ENCODE assay signal across 7 cellular contexts in the genomic region with DNA sequence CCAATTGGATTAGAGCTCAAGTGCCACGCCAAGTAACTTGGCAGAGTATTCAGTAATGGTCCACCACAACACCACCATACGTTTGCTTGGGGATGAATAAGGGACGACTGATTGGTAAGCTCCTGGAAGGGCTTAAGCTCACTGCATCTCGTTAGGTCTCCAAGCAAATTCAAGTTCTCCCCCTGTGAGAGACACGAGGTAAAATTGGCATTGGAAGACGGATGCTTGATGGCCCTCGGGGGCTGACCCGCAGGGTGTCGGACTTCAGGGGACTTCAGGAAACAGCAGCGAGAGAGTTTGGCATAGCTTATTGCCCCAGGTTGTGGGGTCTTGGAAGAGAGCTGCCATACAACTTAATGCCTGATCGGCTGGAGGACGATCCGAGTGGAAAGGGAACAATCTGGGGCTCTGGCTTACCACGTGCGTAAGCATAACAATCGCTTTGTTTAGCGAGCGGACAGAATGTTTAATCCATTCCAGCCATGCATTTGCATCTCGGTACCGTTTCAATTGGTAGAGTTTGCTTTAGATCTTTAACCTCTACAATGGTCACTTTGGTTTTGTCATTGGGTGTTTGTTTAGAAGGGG. TPM values are rescaled to one million over a fixed set of nuclear protein-coding genes. Genes with fewer than 3 reads are reported as not detected.
DNase-seq lines count a peak whose midpoint lies in the region; ATAC-seq and TF ChIP-seq lines count a peak whose summit lies in the region.

No MANE protein-coding gene starts in this region.

- H3K4me2 ChIP-seq in neuronal stem cell (ENCODE audit: insufficient read depth, low read length, poor library complexity, severe bottlenecking): peak overlapping the region; percentile 32

- H3K36me3 ChIP-seq in neuronal stem cell (replicated peaks in 1 of 2; ENCODE audit: control insufficient read depth in 2 of 2, insufficient read depth in 2 of 2, low read length in 2 of 2): peaks cover 75 to 89% of the 10 kb centered on the region in 2 donors

- H2AK5ac ChIP-seq in neuronal stem cell (ENCODE audit: low read depth, low read length): no peak overlapping the region

- peaks cover 83% of the 10 kb centered on the region for H3K4me1 Mint-ChIP-seq in chondrocyte (ENCODE audit: low read depth)

- H3K4me3 Mint-ChIP-seq in chondrocyte (ENCODE audit: unreplicated experiment): peak overlapping the region; percentile 99

- TF ChIP-seq POLR2A in NB4 (IDR thresholded peaks at IDR 0.05; ENCODE audit: extremely low read depth, insufficient read length): no peak

- peak overlapping the region; percentile 22 for H3K23ac ChIP-seq in neuronal stem cell (ENCODE audit: low read depth, low read length, poor library complexity)

- no peak overlapping the region for H2BK120ac ChIP-seq in neuronal stem cell (ENCODE audit: low read depth, low read length)

- H3K27ac ChIP-seq in neuronal stem cell (replicated peaks; ENCODE audit: low read length): no peak overlapping the region

- H2BK5ac ChIP-seq in neuronal stem cell (ENCODE audit: low read length): no peak overlapping the region

- peak overlapping the region; percentile 89 for H3K27ac Mint-ChIP-seq in chondrocyte (ENCODE audit: unreplicated experiment)

- H3K79me1 ChIP-seq in neuronal stem cell (ENCODE audit: low read depth, low read length): peaks cover 7% of the 10 kb centered on the region

- no peak overlapping the region for H2BK15ac ChIP-seq in neuronal stem cell (ENCODE audit: low read length)

- no peak overlapping the region for H3K4ac ChIP-seq in neuronal stem cell (ENCODE audit: low read length)

- no peaks in the 10 kb centered on the region for H3K27me3 ChIP-seq in neuronal stem cell (ENCODE audit: control insufficient read depth in 3 of 3, insufficient read depth in 3 of 3, low read depth in 1 of 3, low read length in 3 of 3)

- no peak overlapping the region for H2AFZ ChIP-seq in neuronal stem cell (ENCODE audit: low read length)

- H3K4me3 ChIP-seq in GM08714 (ENCODE audit: low read length) (peak overlapping the region; percentile 4; the same call in 1 of the 2 replicates), NB4 (ENCODE audit: low read depth, low read length) (peak overlapping the region; percentile 97), neuronal stem cell (ENCODE audit: low read length in 2 of 2) (peak overlapping the region in 1 of 2 donors; percentile 7)

- H3K36me3 Mint-ChIP-seq in chondrocyte (ENCODE audit: low read depth): peaks cover 88% of the 10 kb centered on the region

- peaks cover 66 to 87% of the 10 kb centered on the region in 2 donors for H3K9me3 ChIP-seq in neuronal stem cell (replicated peaks in 1 of 2; ENCODE audit: control insufficient read depth in 2 of 2, insufficient read depth in 1 of 2, low read depth in 1 of 2, low read length in 2 of 2)

- no peak overlapping the region for H3K18ac ChIP-seq in neuronal stem cell (ENCODE audit: low read length)

- H3K4me1 ChIP-seq in neuronal stem cell (ENCODE audit: control insufficient read depth in 2 of 2, insufficient read depth in 1 of 2, low read depth in 1 of 2, low read length in 2 of 2): peaks cover 0 to 7% of the 10 kb centered on the region in 2 donors

- H4K8ac ChIP-seq in neuronal stem cell (ENCODE audit: low read depth, low read length): no peak overlapping the region

- H3K9ac ChIP-seq in neuronal stem cell (ENCODE audit: low read depth, low read length, poor library complexity): no peak overlapping the region

- H3K9me3 Mint-ChIP-seq in chondrocyte (ENCODE audit: low read depth): peaks cover 2% of the 10 kb centered on the region

- H2BK12ac ChIP-seq in neuronal stem cell (ENCODE audit: low read length): no peak overlapping the region

- H4K91ac ChIP-seq in neuronal stem cell (ENCODE audit: low read depth, low read length, poor library complexity): no peak overlapping the region

- TF ChIP-seq CTCF in NB4 (IDR thresholded peaks at IDR 0.05; ENCODE audit: low read depth, low read length) (no peak), chondrocyte (IDR thresholded peaks at IDR 0.05) (no peak)

- peak; percentile 35 for DNase-seq in NB4 (ENCODE audit: low read depth)
- DNase-seq in chondrocyte (ENCODE audit: low spot score): no peak
- DNase-seq in neuronal stem cell (ENCODE audit: low spot score): no peak
- DNase-seq in NCI-H187 (lab: John Stamatoyannopoulos, UW): no peak

- ATAC-seq in GM19328 (IDR thresholded peaks at IDR 0.05; ENCODE audit: unreplicated experiment) (no peak), HG02885 (IDR thresholded peaks at IDR 0.05; ENCODE audit: poor library complexity, unreplicated experiment) (no peak)

- no peaks in the 10 kb centered on the region for H3K27me3 Mint-ChIP-seq in chondrocyte (ENCODE audit: low read depth)

- H3K14ac ChIP-seq in neuronal stem cell (ENCODE audit: low read length): no peak overlapping the region

- WGBS in neuronal stem cell (ENCODE audit: extremely low coverage in 2 of 2, insufficient read length in 2 of 2, insufficient replicate concordance in 1 of 2), 2 donors: no CpG with 5 or more reads among the region's 20 CpGs

RNA-seq across cellular contexts. Expression of a gene that starts 4.8 kb away (rescaled TPM):
- 36.0 to 38.7 TPM (median 36.4 TPM) in 3 replicates for total RNA-seq in chondrocyte
- polyA plus RNA-seq in neuronal stem cell (2013, experiment 1 of 2): 2.4 TPM
- polyA plus RNA-seq in neuronal stem cell (2013, experiment 2 of 2): 2.2 TPM
